Comparison of ENCODE assay signal across 19 cellular contexts in genomic region chr11:69126286-69126685, GRCh38. TPM values are rescaled to one million over a fixed set of nuclear protein-coding genes. Genes with fewer than 3 reads are reported as not detected.
DNase-seq lines count a peak whose midpoint lies in the region; ATAC-seq, FAIRE-seq and TF ChIP-seq lines count a peak whose summit lies in the region.
"Had no signal": no experiment of that assay in that cellular context is flagged by ENCODE, and none has a peak within 500 bp of the region (broad histone marks: within the 10 kb centered on the region; RNA-seq: fewer than 3 reads in every experiment).

No MANE protein-coding gene starts in this region.

- H3K14ac ChIP-seq in H1 (ENCODE audit: insufficient read length) = no peak overlapping the region

- no peak overlapping the region for H3K56ac ChIP-seq in H1 (replicated peaks; ENCODE audit: insufficient read length, low read depth, low read length)

- POLR2A ChIA-PET in SK-N-SH (lab: Yijun Ruan, JAX) = interaction anchor here (0.7 kb wide), 1 partner anchor 515 kb away, joined by 3 read pairs; the partner anchor contains the start of gene CCND1
- POLR2A ChIA-PET in H1 (lab: Charles Lee; ENCODE audit: partially characterized antibody) = no interaction called here

- no peaks in the 10 kb centered on the region for H3K27me3 ChIP-seq in SK-N-SH (ENCODE audit: insufficient read depth)
- peaks cover 0 to 4% (median under 1%) of the 10 kb centered on the region in 4 experiments; a peak in 2 of 7 replicates for H3K27me3 ChIP-seq in H1 (replicated peaks in 1 of 4; ENCODE audit: control insufficient read depth in 3 of 4, extremely low read depth in 1 of 4, insufficient read depth in 3 of 4, low read length in 3 of 4)

- CTCF ChIA-PET in SK-N-SH (lab: Yijun Ruan, JAX) = no interaction called here
- CTCF ChIA-PET in H1 (lab: Charles Lee; ENCODE audit: partially characterized antibody) = interaction anchor here (0.7 to 1.4 kb wide), 2 partner anchors 544 to 652 kb away, joined by 3 read pairs; no protein-coding TSS in a partner anchor

- H3K27ac ChIP-seq in SK-N-SH (ENCODE audit: low read depth in 2 of 2, low read length in 1 of 2) = no peak overlapping the region
- no peak overlapping the region for H3K27ac ChIP-seq in H1 (ENCODE audit: low read depth, low read length)
- H3K27ac ChIP-seq: 22Rv1 had no signal

- no peaks in the 10 kb centered on the region for H3K79me2 ChIP-seq in SK-N-SH (ENCODE audit: insufficient read depth)
- no peaks in the 10 kb centered on the region for H3K79me2 ChIP-seq in H1 (ENCODE audit: control insufficient read depth in 1 of 2, insufficient read depth in 2 of 2, low read length in 2 of 2)

- H2BK15ac ChIP-seq in H1 (ENCODE audit: low read length) = 0 out of 2 replicates have a peak overlapping the region, but pooled peaks have one; percentile 92

- H3K4me1 ChIP-seq in SK-N-SH (ENCODE audit: control insufficient read depth in 1 of 2, insufficient read depth in 2 of 2, low read depth in 1 of 2, low read length in 1 of 2) = peaks cover 15 to 22% of the 10 kb centered on the region in 2 experiments; a peak in 2 of 4 replicates
- peaks cover 0 to 27% (median 20%) of the 10 kb centered on the region in 4 experiments; a peak in 6 of 7 replicates for H3K4me1 ChIP-seq in H1 (replicated peaks in 1 of 4; ENCODE audit: control insufficient read depth in 3 of 4, insufficient read depth in 4 of 4, low read length in 3 of 4)

- H3K9me2 ChIP-seq in SK-N-SH = no peaks in the 10 kb centered on the region

- DNase-seq in SK-N-SH (peak; percentile 42), H1 (ENCODE audit: low read depth in 1 of 2, low spot score in 2 of 2) (no peak), posterior vena cava (ENCODE audit: low spot score) (peak; percentile 79), NCI-H2107 (lab: John Stamatoyannopoulos, UW) (no peak), putamen (ENCODE audit: low spot score) (no peak)
- DNase-seq: DMS79, GOT3, MV-4-11, NCI-H1436 treated with DMSO at 0.1 percent for 48 hours, NCI-H2081, NCI-H345, NCI-H69 had no signal

- H3K4ac ChIP-seq in H1 (replicated peaks; ENCODE audit: insufficient read length, low read depth, low read length) = no peak overlapping the region

- H3K9ac ChIP-seq in SK-N-SH = no peak overlapping the region
- H3K9ac ChIP-seq in H1 (replicated peaks in 1 of 4; ENCODE audit: extremely low read depth in 1 of 4, low read depth in 3 of 4, low read length in 3 of 4) = no peak overlapping the region

- peak overlapping the region; percentile 39; the same call in 1 of the 2 replicates for H2BK5ac ChIP-seq in H1 (ENCODE audit: low read depth, low read length)

- no peak overlapping the region for H3K23ac ChIP-seq in H1 (ENCODE audit: insufficient read length)

- no peak overlapping the region for H2BK12ac ChIP-seq in H1 (ENCODE audit: low read depth, low read length)

- TF ChIP-seq POLR2A in H1 (IDR thresholded peaks at IDR 0.05; ENCODE audit: control extremely low read depth in 1 of 2, low read depth in 2 of 2, low read length in 2 of 2) = no peak

- H4K20me1 ChIP-seq in SK-N-SH (ENCODE audit: insufficient read depth) (no peaks in the 10 kb centered on the region), H1 (replicated peaks in 1 of 2; ENCODE audit: control insufficient read depth in 1 of 2, insufficient read depth in 2 of 2, low read length in 2 of 2) (no peaks in the 10 kb centered on the region)

- intact Hi-C loops in posterior vena cava (cut with DNase I) = loop anchor here in 1 of 2 donors (5.0 kb wide), 1 partner anchor 1796 kb away; no protein-coding TSS in a partner anchor

- H2BK120ac ChIP-seq in H1 (replicated peaks; ENCODE audit: low read depth, low read length) = no peak overlapping the region

- TF ChIP-seq RAD21 in SK-N-SH (IDR thresholded peaks at IDR 0.05; ENCODE audit: low read length) (no peak), Ishikawa (IDR thresholded peaks at IDR 0.05; ENCODE audit: low read depth) (no peak), H1 (IDR thresholded peaks at IDR 0.05 in 1 of 2, conservative IDR thresholded peaks at IDR 0.05 in 1 of 2; ENCODE audit: low read depth in 2 of 2, low read length in 2 of 2) (no peak)

- WGBS in SK-N-SH (ENCODE audit: low lambda C conversion rate) = 83% methylated on average over 6 of the region's 12 CpGs
- whole genome bisulfite sequencing in H1 (ENCODE audit: extremely low coverage in 1 of 2, insufficient coverage in 1 of 2, insufficient read length in 1 of 2, insufficient replicate concordance in 2 of 2, low coverage in 1 of 2, low lambda C conversion rate in 2 of 2, missing lambda C conversion rate in 1 of 2), 2 experiments = 94% methylated on average over 12 of the region's 12 CpGs; no CpG with 5 or more reads in 1 of the 2 experiments

- H4K5ac ChIP-seq in H1 (ENCODE audit: insufficient read length, low read depth, low read length) = no peak overlapping the region

- H2AFZ ChIP-seq in SK-N-SH (ENCODE audit: low read depth) = no peak overlapping the region
- H2AFZ ChIP-seq in H1 (ENCODE audit: low read length) = no peak overlapping the region

- no peak overlapping the region; the same call in 1 of the 2 replicates for H2AK5ac ChIP-seq in H1 (ENCODE audit: low read depth, low read length)

- peaks cover 4% of the 10 kb centered on the region for H3F3A ChIP-seq in SK-N-SH (replicated peaks; ENCODE audit: insufficient read depth)

- TF ChIP-seq EP300 in SK-N-SH (IDR thresholded peaks at IDR 0.05; ENCODE audit: borderline replicate concordance in 1 of 2, low read depth in 1 of 2, low read length in 1 of 2) (no peak), Ishikawa (IDR thresholded peaks at IDR 0.05; ENCODE audit: borderline replicate concordance) (no peak), H1 (IDR thresholded peaks at IDR 0.05; ENCODE audit: borderline replicate concordance in 1 of 2, low read depth in 2 of 2, low read length in 2 of 2) (no peak)

- no peak overlapping the region; the same call in 1 of the 2 replicates for H3K18ac ChIP-seq in H1 (ENCODE audit: extremely low read depth, low read length)

- TF ChIP-seq CTCF in SK-N-SH (IDR thresholded peaks at IDR 0.05) = no peak
- TF ChIP-seq CTCF in H1 (IDR thresholded peaks at IDR 0.05; ENCODE audit: control extremely low read depth in 1 of 3, insufficient read depth in 1 of 3, low read depth in 1 of 3, low read length in 3 of 3) = no peak

- H2BK20ac ChIP-seq in H1 (ENCODE audit: low read length) = peak overlapping the region; percentile 72; the same call in 1 of the 2 replicates

- no peaks in the 10 kb centered on the region for H3K36me3 ChIP-seq in SK-N-SH (replicated peaks in 1 of 2; ENCODE audit: control insufficient read depth in 1 of 2, insufficient read depth in 2 of 2, low read length in 1 of 2)
- no peaks in the 10 kb centered on the region for H3K36me3 ChIP-seq in H1 (ENCODE audit: control insufficient read depth in 2 of 4, insufficient read depth in 4 of 4, low read length in 3 of 4)

- H3K23me2 ChIP-seq in H1 (ENCODE audit: low read depth, low read length) = peaks cover 3% of the 10 kb centered on the region; the same call in 1 of the 2 replicates

- H3K79me1 ChIP-seq in H1 (ENCODE audit: low read depth, low read length) = no peaks in the 10 kb centered on the region

- H3K4me3 ChIP-seq in SK-N-SH (ENCODE audit: low read depth in 2 of 2, low read length in 1 of 2) = no peak overlapping the region
- no peak overlapping the region for H3K4me3 ChIP-seq in H1 (ENCODE audit: extremely low read depth in 1 of 4, insufficient read depth in 2 of 4, low read depth in 3 of 4, low read length in 4 of 4)

- no peaks in the 10 kb centered on the region for H3K9me3 ChIP-seq in SK-N-SH
- peaks cover 0 to 3% of the 10 kb centered on the region in 2 experiments; a peak in 2 of 4 replicates for H3K9me3 ChIP-seq in H1 (ENCODE audit: insufficient read depth in 2 of 2, low read depth in 1 of 2, low read length in 1 of 2)

- H4K91ac ChIP-seq in H1 (replicated peaks; ENCODE audit: insufficient read length, low read length) = no peak overlapping the region

- no peak for FAIRE-seq in H1 (lab: Jason Lieb, UNC)
- FAIRE-seq: G401.6, GM12891 had no signal

- H4K8ac ChIP-seq in H1 (ENCODE audit: extremely low read depth, insufficient read depth, low read length) = no peak overlapping the region

- no peak for ATAC-seq in SK-N-SH treated with all-trans-retinoic acid at 6 μM for 48 hours
- ATAC-seq in HG03457 (IDR thresholded peaks at IDR 0.05; ENCODE audit: unreplicated experiment) = no peak

- H3K4me2 ChIP-seq in SK-N-SH (no peak overlapping the region), H1 (ENCODE audit: insufficient read depth in 1 of 2, low read depth in 2 of 2, low read length in 2 of 2) (no peak overlapping the region)

TF ChIP-seq in SK-N-SH, 30 proteins besides CTCF, POLR2A, EP300 and RAD21 (continues in another document):
- TF ChIP-seq RXRA (IDR thresholded peaks at IDR 0.05; ENCODE audit: borderline replicate concordance, low read depth) (no peak), RFX5 (IDR thresholded peaks at IDR 0.05; ENCODE audit: low read length) (no peak)

TF ChIP-seq in SK-N-SH treated with all-trans-retinoic acid at 6 μM for 48 hours, 23 proteins besides CTCF, POLR2A, EP300 and RAD21:
- TF ChIP-seq ZFP3 (CRISPR knock-in tag; IDR thresholded peaks at IDR 0.05) = no peak
- no peak for TF ChIP-seq SNAI2 (CRISPR knock-in tag; IDR thresholded peaks at IDR 0.05)

TF ChIP-seq in H1, 55 proteins besides CTCF, POLR2A, EP300 and RAD21:
- TF ChIP-seq SRF (IDR thresholded peaks at IDR 0.05; ENCODE audit: low read depth, low read length) (no peak), TEAD4 (IDR thresholded peaks at IDR 0.05; ENCODE audit: low read depth, low read length) (no peak), NANOG (IDR thresholded peaks at IDR 0.05; ENCODE audit: insufficient read depth, low read depth, low read length, poor library complexity, severe bottlenecking) (no peak), TBP (IDR thresholded peaks at IDR 0.05; ENCODE audit: low read depth, low read length) (no peak)

RNA-seq across cellular contexts. Expression of gene SMIM38, which starts 29.4 kb away (rescaled TPM):
- polyA plus RNA-seq in SK-N-SH (2012; rRNA removed) (0.13 and 0.16 TPM in 2 replicates), H1 (2011; rRNA removed) (0.17 TPM in 2 replicates)
- polyA plus RNA-seq in SK-N-SH (2012; cell fraction: cytosol; rRNA removed) = 0.01 and 0.09 TPM in 2 replicates
- polyA plus RNA-seq in SK-N-SH (2012; cell fraction: nucleus; rRNA removed) = 0.82 and 0.96 TPM in 2 replicates
- total RNA-seq in H1 (2021; fragmentation: NEBNext Ultra II Directional; extraction: Animal tissue kit (Norgen Biotek cat#: 25700)) = 0.15 and 0.20 TPM in 2 replicates
- 0.13 TPM for polyA plus RNA-seq in H1 (2011; cell fraction: cytosol; rRNA removed)
- polyA plus RNA-seq in H1 (2011; cell fraction: nucleus; rRNA removed) = 1.6 TPM
- polyA plus RNA-seq in H1 (2012, experiment 1 of 2) = 0.26 to 0.81 TPM (median 0.35 TPM) in 4 replicates
- not detected for polyA plus RNA-seq in H1 (2012, experiment 2 of 2)
- polyA plus RNA-seq in H1 (2013, experiment 1 of 2) = 0.04 TPM
- 0.07 TPM for polyA plus RNA-seq in H1 (2013, experiment 2 of 2)
- 0.38 and 0.44 TPM in 2 replicates for polyA minus RNA-seq in H1 (2011; rRNA and poly(A)+ RNA removed)
- 0.51 TPM for polyA minus RNA-seq in H1 (2011; cell fraction: cytosol; rRNA and poly(A)+ RNA removed)
- polyA minus RNA-seq in H1 (2011; cell fraction: nucleus; rRNA and poly(A)+ RNA removed) = 0.60 TPM
- total RNA-seq in posterior vena cava = 1 to 10 TPM in 1 of 2 donors, under 1 TPM in 1; 0.76 to 1.4 TPM
- polyA plus RNA-seq: IgD-negative memory B cell had no signal

Comparison
In these comparisons a context has a peak if more than half of its experiments do, and no peak if none do; other contexts are left out.
1. DNase-seq: peak in SK-N-SH (single experiment) and posterior vena cava (single experiment); none in H1 (0 of 2), NCI-H2107 (single experiment) and putamen (single experiment).